ENCODE assay signal across 19 cellular contexts in genomic region chr19:33691736-33692135, GRCh38.
DNase-seq lines count a peak whose midpoint lies in the region; ATAC-seq and TF ChIP-seq lines count a peak whose summit lies in the region.
"Had no signal": no experiment of that assay in that cellular context is flagged by ENCODE, and none has a peak within 500 bp of the region (broad histone marks: within the 10 kb centered on the region; RNA-seq: fewer than 3 reads in every experiment).

No MANE protein-coding gene starts in this region.

- ATAC-seq in Right ventricle myocardium inferior: no peak
- ATAC-seq: GM23338, HCT116 had no signal

- H3K27me3 ChIP-seq in right atrium auricular region (no peaks in the 10 kb centered on the region), suprapubic skin (peaks cover 16% of the 10 kb centered on the region)
- H3K27me3 ChIP-seq: BE2C had no signal

- no peak for TF ChIP-seq CTCF in right atrium auricular region (IDR thresholded peaks at IDR 0.05)
- no peak for TF ChIP-seq CTCF in glutamatergic neuron (IDR thresholded peaks at IDR 0.05; ENCODE audit: partially characterized antibody, unreplicated experiment)
- no peak for TF ChIP-seq CTCF in suprapubic skin (IDR thresholded peaks at IDR 0.05)
- no peak for TF ChIP-seq CTCF in osteocyte (IDR thresholded peaks at IDR 0.05)

- 53% methylated on average over 7 of the region's 7 CpGs for WGBS in suprapubic skin

- DNase-seq in Right ventricle myocardium inferior (ENCODE audit: missing footprints) (peak; percentile 17), right atrium auricular region (ENCODE audit: low spot score) (no peak), NCI-H526 treated with DMSO at 0.1 percent for 48 hours (lab: John Stamatoyannopoulos, UW) (peak; percentile 11), glutamatergic neuron (no peak), suprapubic skin (ENCODE audit: low spot score in 2 of 2) (peak; percentile 30 to 56), osteocyte (ENCODE audit: extremely low spot score, unreplicated experiment) (no peak), T-helper 2 cell (no peak), T1000 (lab: John Stamatoyannopoulos, UW) (no peak)
- DNase-seq: ACHN; BE2C; C1 segment of cervical spinal cord; CD4-positive, CD25-positive, alpha-beta regulatory T cell; COR-L47; DMS 273 treated with DMSO at 0.1 percent for 48 hours; DMS53; IMR-90 had no signal

- H3K4me1 ChIP-seq in right atrium auricular region (no peaks in the 10 kb centered on the region), suprapubic skin (no peaks in the 10 kb centered on the region)

- TF ChIP-seq EP300 in suprapubic skin (IDR thresholded peaks at IDR 0.05): no peak

- H3K36me3 Mint-ChIP-seq in glutamatergic neuron (ENCODE audit: unreplicated experiment) (no peaks in the 10 kb centered on the region), osteocyte (ENCODE audit: unreplicated experiment) (no peaks in the 10 kb centered on the region)
- H3K36me3 Mint-ChIP-seq: CD4-positive, CD25-positive, alpha-beta regulatory T cell; CD8-positive, alpha-beta memory T cell had no signal

- H3K27me3 Mint-ChIP-seq in glutamatergic neuron (ENCODE audit: unreplicated experiment) (peaks cover 35% of the 10 kb centered on the region), osteocyte (ENCODE audit: unreplicated experiment) (no peaks in the 10 kb centered on the region)
- H3K27me3 Mint-ChIP-seq: CD4-positive, CD25-positive, alpha-beta regulatory T cell had no signal

- no peak overlapping the region for H3K4me3 ChIP-seq in right atrium auricular region
- no peak overlapping the region for H3K4me3 ChIP-seq in suprapubic skin
- H3K4me3 ChIP-seq: GM23338 had no signal

- H3K9me3 Mint-ChIP-seq in glutamatergic neuron (ENCODE audit: unreplicated experiment): peaks cover 32% of the 10 kb centered on the region
- H3K9me3 Mint-ChIP-seq in osteocyte (ENCODE audit: unreplicated experiment): no peaks in the 10 kb centered on the region
- H3K9me3 Mint-ChIP-seq: CD4-positive, CD25-positive, alpha-beta regulatory T cell; CD8-positive, alpha-beta memory T cell; GM23338 had no signal

- H3K4me1 Mint-ChIP-seq in glutamatergic neuron (ENCODE audit: low read depth, unreplicated experiment): peaks cover 45% of the 10 kb centered on the region
- H3K4me1 Mint-ChIP-seq in osteocyte (ENCODE audit: unreplicated experiment): no peaks in the 10 kb centered on the region
- H3K4me1 Mint-ChIP-seq: CD4-positive, CD25-positive, alpha-beta regulatory T cell; CD8-positive, alpha-beta memory T cell had no signal

- no peak for TF ChIP-seq POLR2A in suprapubic skin (IDR thresholded peaks at IDR 0.05)

- H3K27ac Mint-ChIP-seq in glutamatergic neuron (ENCODE audit: unreplicated experiment): peak overlapping the region; percentile 52
- H3K27ac Mint-ChIP-seq in osteocyte (ENCODE audit: unreplicated experiment): no peak overlapping the region
- H3K27ac Mint-ChIP-seq: CD4-positive, CD25-positive, alpha-beta regulatory T cell; CD8-positive, alpha-beta memory T cell; GM23338 had no signal

- H3K27ac ChIP-seq in right atrium auricular region (no peak overlapping the region), suprapubic skin (no peak overlapping the region)

- H3K36me3 ChIP-seq in right atrium auricular region (no peaks in the 10 kb centered on the region), suprapubic skin (no peaks in the 10 kb centered on the region)
- H3K36me3 ChIP-seq: BE2C had no signal

- H3K9me3 ChIP-seq in right atrium auricular region (no peaks in the 10 kb centered on the region), suprapubic skin (no peaks in the 10 kb centered on the region)
- H3K9me3 ChIP-seq: BE2C had no signal

- H3K4me3 Mint-ChIP-seq in glutamatergic neuron (ENCODE audit: unreplicated experiment) (peak overlapping the region; percentile 72), osteocyte (ENCODE audit: unreplicated experiment) (no peak overlapping the region)
- H3K4me3 Mint-ChIP-seq: CD4-positive, CD25-positive, alpha-beta regulatory T cell; CD8-positive, alpha-beta memory T cell; GM23338 had no signal

- intact Hi-C loops in Right ventricle myocardium inferior (cut with DNase I): no loop called here

Comparison
In these comparisons a context has a peak if more than half of its experiments do, and no peak if none do; other contexts are left out.
1. DNase-seq: peak in Right ventricle myocardium inferior (single experiment), NCI-H526 treated with DMSO at 0.1 percent for 48 hours (single experiment) and suprapubic skin (2 of 2); none in right atrium auricular region (single experiment), glutamatergic neuron (single experiment), osteocyte (single experiment), T-helper 2 cell (0 of 5) and T1000 (single experiment).